ENCODE assay signal across 8 cellular contexts in the genomic region with DNA sequence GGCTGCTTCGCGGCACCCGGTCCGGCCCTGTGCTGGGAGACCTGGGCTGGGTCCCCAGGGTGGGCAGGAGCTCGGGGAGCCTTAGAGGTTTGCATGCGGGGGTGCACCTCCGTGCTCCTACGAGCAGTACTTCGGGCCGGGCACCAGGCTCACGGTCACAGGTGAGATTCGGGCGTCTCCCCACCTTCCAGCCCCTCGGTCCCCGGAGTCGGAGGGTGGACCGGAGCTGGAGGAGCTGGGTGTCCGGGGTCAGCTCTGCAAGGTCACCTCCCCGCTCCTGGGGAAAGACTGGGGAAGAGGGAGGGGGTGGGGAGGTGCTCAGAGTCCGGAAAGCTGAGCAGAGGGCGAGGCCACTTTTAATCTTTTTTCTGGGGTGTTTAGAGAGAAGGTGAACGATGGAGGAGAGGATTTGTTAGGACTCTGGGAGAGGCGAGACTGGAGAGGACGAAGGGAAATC. TPM values are rescaled to one million over a fixed set of nuclear protein-coding genes. Genes with fewer than 3 reads are reported as not detected.
DNase-seq lines count a peak whose midpoint lies in the region; ATAC-seq, FAIRE-seq and TF ChIP-seq lines count a peak whose summit lies in the region.

No MANE protein-coding gene starts in this region.

- peaks cover 17% of the 10 kb centered on the region for H3K36me3 ChIP-seq in PC-3 (ENCODE audit: low read depth, low read length)

- no peaks in the 10 kb centered on the region for H3K27me3 ChIP-seq in CD4-positive, alpha-beta T cell (ENCODE audit: control insufficient read depth, insufficient read depth, low read length)
- H3K27me3 ChIP-seq in PC-3 (ENCODE audit: low read length): no peaks in the 10 kb centered on the region

- no peaks in the 10 kb centered on the region for H3K9me2 ChIP-seq in PC-3 (replicated peaks; ENCODE audit: low read length)

- peak in 3 of 10 experiments; percentile 46 to 50 (median 47) for DNase-seq in CD4-positive, alpha-beta T cell
- no peak for DNase-seq in PC-3
- no peak for DNase-seq in fibroblast of the aortic adventitia (ENCODE audit: low read depth)
- no peak for DNase-seq in sciatic nerve (ENCODE audit: low spot score)
- no peak for DNase-seq in erythroblast (lab: John Stamatoyannopoulos, UW)
- DNase-seq in HTR-8/SVneo (ENCODE audit: insufficient read length, low spot score): no peak
- no peak for DNase-seq in kidney tubule cell (ENCODE audit: low spot score)

- H3K4me1 ChIP-seq in PC-3 (ENCODE audit: insufficient read depth, low read length): peaks cover 65% of the 10 kb centered on the region

- peaks cover 79% of the 10 kb centered on the region for H3K4me1 Mint-ChIP-seq in CD4-positive, alpha-beta T cell (ENCODE audit: low read depth)

- H4K20me1 ChIP-seq in PC-3 (ENCODE audit: low read length): no peaks in the 10 kb centered on the region

- H3K4me3 ChIP-seq in PC-3 (ENCODE audit: low read length) (peak overlapping the region; percentile 83), fibroblast of the aortic adventitia (ENCODE audit: low read depth, low read length) (peak overlapping the region; percentile 67)

- H2AFZ ChIP-seq in PC-3 (ENCODE audit: low read length): peak overlapping the region; percentile 36; the same call in 1 of the 2 replicates

- no peaks in the 10 kb centered on the region for H3K9me3 Mint-ChIP-seq in CD4-positive, alpha-beta T cell

- H3K27me3 Mint-ChIP-seq in CD4-positive, alpha-beta T cell: no peaks in the 10 kb centered on the region

- intact Hi-C loops in CD4-positive, alpha-beta T cell (cut with DNase I, micrococcal nuclease): loop anchor here in 1 of 2 experiments (1.0 to 5.0 kb wide), 3 partner anchors 11 to 475 kb away; no protein-coding TSS in a partner anchor
- intact Hi-C loops in PC-3 (cut with micrococcal nuclease) (no loop called here), sciatic nerve (cut with DNase I) (no loop called here)

- TF ChIP-seq CTCF in CD4-positive, alpha-beta T cell (IDR thresholded peaks at IDR 0.05): no peak
- TF ChIP-seq CTCF in PC-3 (conservative IDR thresholded peaks at IDR 0.05; ENCODE audit: low read depth, low read length) (no peak), fibroblast of the aortic adventitia (IDR thresholded peaks at IDR 0.05; ENCODE audit: insufficient read depth, low read length) (no peak)

- H3K79me2 ChIP-seq in PC-3 (ENCODE audit: low read length): peaks cover 56% of the 10 kb centered on the region

- no peak for FAIRE-seq in HTR-8/SVneo (lab: Jason Lieb, UNC)

- peak overlapping the region; percentile 97 for H3K4me3 Mint-ChIP-seq in CD4-positive, alpha-beta T cell

- H3K27ac ChIP-seq in CD4-positive, alpha-beta T cell (ENCODE audit: low read depth, low read length): peak overlapping the region; percentile 99
- peak overlapping the region; percentile 99 for H3K27ac ChIP-seq in PC-3 (ENCODE audit: low read length)

- no peak for ATAC-seq in CD4-positive, alpha-beta T cell (ENCODE audit: poor library complexity)
- ATAC-seq in GM21529 (IDR thresholded peaks at IDR 0.05; ENCODE audit: unreplicated experiment): peak; percentile 37
- peak; percentile 13 for ATAC-seq in PC-3
- ATAC-seq in sciatic nerve: peak; percentile 11

- no peaks in the 10 kb centered on the region for H3F3A ChIP-seq in PC-3 (ENCODE audit: low read length, unreplicated experiment)

- H3K4me2 ChIP-seq in PC-3 (ENCODE audit: low read length): peak overlapping the region; percentile 84

- peak overlapping the region; percentile 100 for H3K9ac ChIP-seq in PC-3 (ENCODE audit: low read length)

- H3K27ac Mint-ChIP-seq in CD4-positive, alpha-beta T cell: peak overlapping the region; percentile 98

- H3K36me3 Mint-ChIP-seq in CD4-positive, alpha-beta T cell (ENCODE audit: low read depth): peaks cover 93% of the 10 kb centered on the region

- POLR2A ChIA-PET in CD4-positive, alpha-beta T cell (lab: Charles Lee): interaction anchor here (0.6 to 30.9 kb wide), 46 partner anchors 5 to 1060 kb away, joined by 3 to 5733 read pairs (median 9); a partner anchor contains a TSS
- POLR2A ChIA-PET in PC-3 (lab: Charles Lee; ENCODE audit: unreplicated experiment): interaction anchor here (0.6 to 1.2 kb wide), 4 partner anchors 10 to 145 kb away, joined by 3 to 9 read pairs (median 3); no protein-coding TSS in a partner anchor

- no peak for TF ChIP-seq POLR2A in erythroblast (IDR thresholded peaks at IDR 0.05; ENCODE audit: low read length)

- TSS peak; percentile 31 for BruUV-seq in PC-3 (replicated peaks; lab: Mats Ljungman, UMichigan)

- CTCF ChIA-PET in CD4-positive, alpha-beta T cell (lab: Charles Lee): interaction anchor here (1.0 to 14.4 kb wide), 3 partner anchors 12 to 496 kb away, joined by 3 to 135 read pairs (median 7); no protein-coding TSS in a partner anchor
- CTCF ChIA-PET in PC-3 (lab: Charles Lee): interaction anchor here (0.9 to 1.0 kb wide), 2 partner anchors 10 to 38 kb away, joined by 6 to 8 read pairs; no protein-coding TSS in a partner anchor

- H3K9me3 ChIP-seq in CD4-positive, alpha-beta T cell (ENCODE audit: control insufficient read depth, low read length): no peaks in the 10 kb centered on the region
- H3K9me3 ChIP-seq in PC-3 (ENCODE audit: low read length): no peaks in the 10 kb centered on the region

RNA-seq across cellular contexts. Expression of a gene that starts 26.6 kb away (rescaled TPM):
- total RNA-seq in CD4-positive, alpha-beta T cell: not detected
- total RNA-seq in PC-3 (2014; rRNA removed) (0.40 TPM in 1 of 2 replicates, not detected in the other), fibroblast of the aortic adventitia (ENCODE audit: low replicate concordance) (not detected in 2 replicates), sciatic nerve (6.0 TPM)

RNA-seq across cellular contexts. Expression of a gene that starts 48.1 kb away (rescaled TPM):
- not detected for total RNA-seq in CD4-positive, alpha-beta T cell
- total RNA-seq in PC-3 (2014; rRNA removed) (not detected in 2 replicates), fibroblast of the aortic adventitia (ENCODE audit: low replicate concordance) (not detected in 2 replicates), sciatic nerve (4.7 TPM)

RNA-seq across cellular contexts. Expression of a gene that starts 57.5 kb away (rescaled TPM):
- 10 to 100 TPM; 50.7 to 55.8 TPM for total RNA-seq in CD4-positive, alpha-beta T cell
- total RNA-seq in PC-3 (2014; rRNA removed) (30.5 and 48.2 TPM in 2 replicates), fibroblast of the aortic adventitia (ENCODE audit: low replicate concordance) (11.0 and 15.2 TPM in 2 replicates), sciatic nerve (15.7 TPM)
